10 cellular contexts compared by ENCODE assay signal in the genomic region with DNA sequence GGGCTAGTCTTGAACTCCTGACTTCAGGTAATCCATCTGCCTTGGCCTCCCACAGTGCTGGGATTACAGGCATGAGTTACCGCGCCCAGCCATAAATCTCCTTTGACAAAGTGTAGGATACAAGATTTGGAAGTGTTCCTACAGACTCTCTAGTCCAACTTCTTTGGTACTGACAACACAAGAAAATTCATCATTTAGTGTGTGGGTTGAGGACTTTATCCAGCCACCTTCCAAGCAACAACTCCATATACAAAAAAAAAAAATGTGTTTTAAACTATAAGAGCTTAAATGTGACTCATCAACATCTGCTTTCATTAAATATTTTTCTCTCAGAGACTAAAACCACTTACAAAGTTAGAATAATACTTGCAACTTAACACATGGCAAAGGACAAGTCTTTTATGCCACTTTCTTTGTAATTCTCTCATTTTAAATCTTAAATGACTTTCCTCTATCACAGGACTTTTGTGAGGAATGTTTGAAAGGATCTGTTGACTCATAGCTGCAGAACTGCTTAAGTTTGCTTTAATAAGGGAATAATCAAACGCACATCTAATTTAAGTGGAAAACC. TPM values are rescaled to one million over a fixed set of nuclear protein-coding genes. Genes with fewer than 3 reads are reported as not detected.
A peak's percentile ranks its signal among the peaks of the same experiment; 100 is the strongest.
DNase-seq lines count a peak whose midpoint lies in the region; ATAC-seq, FAIRE-seq and TF ChIP-seq lines count a peak whose summit lies in the region.
"Had no signal": no experiment of that assay in that cellular context is flagged by ENCODE, and none has a peak within 500 bp of the region (broad histone marks: within the 10 kb centered on the region; RNA-seq: fewer than 3 reads in every experiment).

No MANE protein-coding gene starts in this region.

- no peaks in the 10 kb centered on the region for H3K9me3 ChIP-seq in HUES48 (ENCODE audit: control insufficient read depth, insufficient read depth, low read length)
- H3K9me3 ChIP-seq in tibial artery, result no peaks in the 10 kb centered on the region

- H3K36me3 ChIP-seq in HUES48 (ENCODE audit: control insufficient read depth, insufficient read depth, low read length) (no peaks in the 10 kb centered on the region), bronchial epithelial cell (ENCODE audit: control insufficient read depth, insufficient read depth, low read length) (no peaks in the 10 kb centered on the region), tibial artery (no peaks in the 10 kb centered on the region)

- H3K4me3 ChIP-seq in HUES48 (ENCODE audit: low read depth, low read length) (no peak overlapping the region), bronchial epithelial cell (ENCODE audit: low read depth, low read length) (no peak overlapping the region), tibial artery (no peak overlapping the region)

- intact Hi-C loops in tibial artery (cut with DNase I; ENCODE audit: low total_unique reads), result no loop called here

- H3K9ac ChIP-seq in HUES48 (ENCODE audit: low read depth, low read length), result peak overlapping the region; percentile 61; the same call in 1 of the 2 replicates

- FAIRE-seq in bronchial epithelial cell (lab: Jason Lieb, UNC), result no peak

- H3K27ac ChIP-seq in HUES48 (ENCODE audit: low read depth, low read length) (peak overlapping the region; percentile 94), tibial artery (peak overlapping the region; percentile 23 to 55)

- H3K4me1 ChIP-seq in HUES48 (ENCODE audit: control insufficient read depth, insufficient read depth, low read length), result peaks cover 49% of the 10 kb centered on the region
- H3K4me1 ChIP-seq in tibial artery, result peaks cover 0 to 33% (median 8%) of the 10 kb centered on the region in 4 donors

- no peak for TF ChIP-seq CTCF in bronchial epithelial cell (IDR thresholded peaks at IDR 0.05; ENCODE audit: insufficient read depth, low read length, severe bottlenecking)
- TF ChIP-seq CTCF in tibial artery (IDR thresholded peaks at IDR 0.05), result no peak

- no peaks in the 10 kb centered on the region for H3K27me3 ChIP-seq in HUES48 (ENCODE audit: control insufficient read depth, insufficient read depth, low read length)
- no peaks in the 10 kb centered on the region for H3K27me3 ChIP-seq in bronchial epithelial cell (ENCODE audit: control insufficient read depth, insufficient read depth, low read length)
- H3K27me3 ChIP-seq in tibial artery, result no peaks in the 10 kb centered on the region

- ATAC-seq in GM21423 (IDR thresholded peaks at IDR 0.05; ENCODE audit: unreplicated experiment) (no peak), GM21576 (IDR thresholded peaks at IDR 0.05; ENCODE audit: unreplicated experiment) (no peak), GM21723 (IDR thresholded peaks at IDR 0.05; ENCODE audit: unreplicated experiment) (no peak), GM21447 (IDR thresholded peaks at IDR 0.05; ENCODE audit: unreplicated experiment) (no peak)

- peak; percentile 82 for DNase-seq in bronchial epithelial cell (ENCODE audit: low read depth)
- DNase-seq in left kidney (ENCODE audit: low read depth, low spot score), result peak; percentile 5
- DNase-seq in tibial artery, result no peak
- DNase-seq: NCI-H446 treated with DMSO at 0.1 percent for 48 hours; stimulated activated CD4-positive, alpha-beta T cell treated with anti-CD3 and anti-CD28 coated beads, Interleukin-2, amount 100 ng/mL, for 24 hours had no signal

RNA-seq across cellular contexts. Expression of a gene that starts 46.2 kb away (rescaled TPM):
- total RNA-seq in bronchial epithelial cell, result 76.9 and 111 TPM in 2 replicates

RNA-seq across cellular contexts. Expression of a gene that starts 57.6 kb away (rescaled TPM):
- total RNA-seq in bronchial epithelial cell, result 120 and 128 TPM in 2 replicates

Comparison
In these comparisons a context has a peak if more than half of its experiments do, and no peak if none do; other contexts are left out.
1. DNase-seq: peak in bronchial epithelial cell (single experiment) and left kidney (single experiment); none in tibial artery (0 of 2).